Comparison of ENCODE assay signal across 20 cellular contexts in the genomic region with DNA sequence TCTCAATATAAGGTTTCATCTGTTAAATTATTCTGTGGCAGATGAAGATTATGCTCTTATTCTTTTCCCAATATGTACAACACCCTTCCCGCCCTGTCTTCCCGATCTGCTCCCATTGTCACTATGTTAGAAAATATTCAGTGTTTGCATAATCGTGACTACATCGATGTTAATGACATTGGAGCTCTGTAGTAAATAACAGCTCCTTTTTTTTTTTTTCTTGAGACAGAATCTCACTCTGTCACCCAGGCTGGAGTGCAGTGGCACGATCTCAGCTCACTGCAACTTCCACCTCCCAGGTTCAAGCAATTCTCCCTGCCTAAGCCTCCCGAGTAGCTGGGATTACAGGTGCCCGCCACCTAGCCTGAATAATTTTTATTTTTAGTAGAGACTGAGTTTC. TPM values are rescaled to one million over a fixed set of nuclear protein-coding genes. Genes with fewer than 3 reads are reported as not detected.
DNase-seq lines count a peak whose midpoint lies in the region; ATAC-seq and TF ChIP-seq lines count a peak whose summit lies in the region.
"Not testable (repeated sequence)": the region's sequence is repeated elsewhere in the genome, so short reads cannot be mapped to it uniquely, and the experiment has no call there.
"Had no signal": no experiment of that assay in that cellular context is flagged by ENCODE, and none has a peak within 500 bp of the region (broad histone marks: within the 10 kb centered on the region; RNA-seq: fewer than 3 reads in every experiment).

No MANE protein-coding gene starts in this region.

- not testable (repeated sequence) for DNase-seq in CD8-positive, alpha-beta T cell; activated CD4-positive, alpha-beta T cell treated with anti-CD3 and anti-CD28 coated beads, Interleukin-2, amount 10 ng/mL, durations not matched to agents 24 days and 14 days; central memory CD8-positive, alpha-beta T cell (ENCODE audit: low spot score in 2 of 2); naive thymus-derived CD4-positive, alpha-beta T cell; stimulated activated naive CD8-positive, alpha-beta T cell treated with anti-CD3 and anti-CD28 coated beads, Interleukin-15, amount 100 ng/mL, for 72 hours
- DNase-seq in NOMO-1 treated with DMSO at 0.1 percent for 48 hours (lab: John Stamatoyannopoulos, UW; ENCODE audit: unreplicated experiment), result peak; percentile 67

- peak overlapping the region; percentile 31 for H3K27ac ChIP-seq in CD8-positive, alpha-beta T cell (ENCODE audit: low read depth, low read length)
- not testable (repeated sequence) for H3K27ac ChIP-seq in naive thymus-derived CD4-positive, alpha-beta T cell (ENCODE audit: low read depth, low read length)

- not testable (repeated sequence) for H3K36me3 Mint-ChIP-seq in CD8-positive, alpha-beta T cell; activated CD4-positive, alpha-beta T cell treated with anti-CD3 and anti-CD28 coated beads, Interleukin-2, amount 10 ng/mL, durations not matched to agents 24 days and 14 days (ENCODE audit: low read depth); activated T-helper 17 cell treated with anti-CD3 and anti-CD28 coated beads, Interleukin-2, amount 50 U/mL, for 72 hours (ENCODE audit: low read depth); central memory CD8-positive, alpha-beta T cell (ENCODE audit: insufficient read depth); naive thymus-derived CD4-positive, alpha-beta T cell

- peaks cover 30% of the 10 kb centered on the region for H3K4me1 Mint-ChIP-seq in CD8-positive, alpha-beta T cell (ENCODE audit: low read depth)
- peaks cover 29% of the 10 kb centered on the region for H3K4me1 Mint-ChIP-seq in activated CD4-positive, alpha-beta T cell treated with anti-CD3 and anti-CD28 coated beads, Interleukin-2, amount 10 ng/mL, durations not matched to agents 24 days and 14 days
- peaks cover 30% of the 10 kb centered on the region for H3K4me1 Mint-ChIP-seq in activated T-helper 17 cell treated with anti-CD3 and anti-CD28 coated beads, Interleukin-2, amount 50 U/mL, for 72 hours
- peaks cover 29% of the 10 kb centered on the region for H3K4me1 Mint-ChIP-seq in central memory CD8-positive, alpha-beta T cell
- peaks cover 30 to 36% (median 33%) of the 10 kb centered on the region in 7 donors for H3K4me1 Mint-ChIP-seq in naive thymus-derived CD4-positive, alpha-beta T cell
- H3K4me1 Mint-ChIP-seq in stimulated activated naive CD8-positive, alpha-beta T cell treated with anti-CD3 and anti-CD28 coated beads, Interleukin-15, amount 100 ng/mL, for 72 hours, result peaks cover 25% of the 10 kb centered on the region

- intact Hi-C loops in CD8-positive, alpha-beta T cell (cut with DNase I, micrococcal nuclease), result loop anchor here (2.0 to 10.0 kb wide), 3 partner anchors 26 to 214 kb away; partner anchors contain the start of gene LSR (in 1 of the 2)
- intact Hi-C loops in activated CD4-positive, alpha-beta T cell treated with anti-CD3 and anti-CD28 coated beads, Interleukin-2, amount 10 ng/mL, durations not matched to agents 24 days and 14 days (cut with micrococcal nuclease), result loop anchor here (1.0 kb wide), 1 partner anchor 116 kb away; the partner anchor contains the start of gene FFAR1
- intact Hi-C loops in naive thymus-derived CD4-positive, alpha-beta T cell (cut with micrococcal nuclease), result loop anchor here (1.0 to 10.0 kb wide), 6 partner anchors 32 to 322 kb away; partner anchors contain the start of genes FFAR3 (in 1 of the 2), FXYD7 (in 1 of the 2) and USF2 (in 1 of the 2)

- not testable (repeated sequence) for H3K27me3 Mint-ChIP-seq in CD8-positive, alpha-beta T cell (ENCODE audit: low read depth); activated CD4-positive, alpha-beta T cell treated with anti-CD3 and anti-CD28 coated beads, Interleukin-2, amount 10 ng/mL, durations not matched to agents 24 days and 14 days; activated T-helper 17 cell treated with anti-CD3 and anti-CD28 coated beads, Interleukin-2, amount 50 U/mL, for 72 hours; central memory CD8-positive, alpha-beta T cell; naive thymus-derived CD4-positive, alpha-beta T cell; stimulated activated naive CD8-positive, alpha-beta T cell treated with anti-CD3 and anti-CD28 coated beads, Interleukin-15, amount 100 ng/mL, for 72 hours

- H3K27ac Mint-ChIP-seq in CD8-positive, alpha-beta T cell, result peak overlapping the region; percentile 95
- H3K27ac Mint-ChIP-seq in activated CD4-positive, alpha-beta T cell treated with anti-CD3 and anti-CD28 coated beads, Interleukin-2, amount 10 ng/mL, durations not matched to agents 24 days and 14 days, result peak overlapping the region; percentile 80
- H3K27ac Mint-ChIP-seq in activated T-helper 17 cell treated with anti-CD3 and anti-CD28 coated beads, Interleukin-2, amount 50 U/mL, for 72 hours, result peak overlapping the region; percentile 42
- peak overlapping the region; percentile 94 for H3K27ac Mint-ChIP-seq in central memory CD8-positive, alpha-beta T cell (ENCODE audit: low read depth)
- H3K27ac Mint-ChIP-seq in naive thymus-derived CD4-positive, alpha-beta T cell, result peak overlapping the region; percentile 75 to 98 (median 91)
- H3K27ac Mint-ChIP-seq in stimulated activated naive CD8-positive, alpha-beta T cell treated with anti-CD3 and anti-CD28 coated beads, Interleukin-15, amount 100 ng/mL, for 72 hours, result peak overlapping the region; percentile 6 to 26

- H3K36me3 ChIP-seq in CD8-positive, alpha-beta T cell (ENCODE audit: insufficient read depth, low read length); naive thymus-derived CD4-positive, alpha-beta T cell (ENCODE audit: control insufficient read depth in 2 of 3, insufficient read depth in 3 of 3, low read length in 3 of 3): not testable (repeated sequence)

- TF ChIP-seq CTCF in CD8-positive, alpha-beta T cell (IDR thresholded peaks at IDR 0.05), result not testable (repeated sequence)

- peak; percentile 45 for ATAC-seq in CD8-positive, alpha-beta T cell
- peak; percentile 2 for ATAC-seq in HG03354 (IDR thresholded peaks at IDR 0.05; ENCODE audit: poor library complexity, severe bottlenecking, unreplicated experiment)
- not testable (repeated sequence) for ATAC-seq in activated T-helper 17 cell treated with anti-CD3 and anti-CD28 coated beads, Interleukin-2, amount 50 U/mL, for 72 hours (replicated peaks); stimulated activated naive CD8-positive, alpha-beta T cell treated with anti-CD3 and anti-CD28 coated beads, Interleukin-15, amount 100 ng/mL, for 72 hours
- peak; percentile 69 for ATAC-seq in central memory CD8-positive, alpha-beta T cell (replicated peaks; ENCODE audit: extremely low read depth, poor library complexity, severe bottlenecking)
- peak; percentile 59 for ATAC-seq in naive thymus-derived CD4-positive, alpha-beta T cell

- H3K4me1 ChIP-seq in CD8-positive, alpha-beta T cell (ENCODE audit: insufficient read depth, low read length), result peaks cover 28% of the 10 kb centered on the region
- peaks cover 14 to 29% of the 10 kb centered on the region in 2 donors for H3K4me1 ChIP-seq in naive thymus-derived CD4-positive, alpha-beta T cell (ENCODE audit: control insufficient read depth in 2 of 2, insufficient read depth in 2 of 2, low read length in 2 of 2)

- not testable (repeated sequence) for H3K9me3 ChIP-seq in CD8-positive, alpha-beta T cell (ENCODE audit: low read length); naive thymus-derived CD4-positive, alpha-beta T cell (ENCODE audit: control insufficient read depth in 2 of 3, low read length in 3 of 3)

- H3K4me3 ChIP-seq in CD8-positive, alpha-beta T cell (ENCODE audit: low read depth, low read length); naive thymus-derived CD4-positive, alpha-beta T cell (ENCODE audit: low read length): not testable (repeated sequence)

- CTCF ChIA-PET in CD8-positive, alpha-beta T cell (lab: Charles Lee), result interaction anchor here (0.6 to 3.7 kb wide), 10 partner anchors 9 to 357 kb away, joined by 3 to 27 read pairs (median 4); partner anchors contain the start of gene FFAR2
- CTCF ChIA-PET in naive thymus-derived CD4-positive, alpha-beta T cell (lab: Charles Lee), result interaction anchor here (0.6 to 2.5 kb wide), 11 partner anchors 10 to 226 kb away, joined by 3 to 15 read pairs (median 4); no protein-coding TSS in a partner anchor

- H3K4me3 Mint-ChIP-seq in CD8-positive, alpha-beta T cell, result peak overlapping the region; percentile 26
- H3K4me3 Mint-ChIP-seq in activated CD4-positive, alpha-beta T cell treated with anti-CD3 and anti-CD28 coated beads, Interleukin-2, amount 10 ng/mL, durations not matched to agents 24 days and 14 days, result peak overlapping the region; percentile 56
- H3K4me3 Mint-ChIP-seq in activated T-helper 17 cell treated with anti-CD3 and anti-CD28 coated beads, Interleukin-2, amount 50 U/mL, for 72 hours, result peak overlapping the region; percentile 42
- peak overlapping the region; percentile 73 for H3K4me3 Mint-ChIP-seq in central memory CD8-positive, alpha-beta T cell
- H3K4me3 Mint-ChIP-seq in naive thymus-derived CD4-positive, alpha-beta T cell, result peak overlapping the region in 9 of 10 donors; percentile 58 to 87 (median 77)
- peak overlapping the region; percentile 32 to 59 for H3K4me3 Mint-ChIP-seq in stimulated activated naive CD8-positive, alpha-beta T cell treated with anti-CD3 and anti-CD28 coated beads, Interleukin-15, amount 100 ng/mL, for 72 hours

- POLR2A ChIA-PET in CD8-positive, alpha-beta T cell (lab: Charles Lee), result interaction anchor here (0.6 to 1.9 kb wide), 4 partner anchors 10 to 201 kb away, joined by 3 to 4 read pairs (median 3); no protein-coding TSS in a partner anchor
- POLR2A ChIA-PET in naive thymus-derived CD4-positive, alpha-beta T cell (lab: Charles Lee), result interaction anchor here (0.6 to 1.6 kb wide), 6 partner anchors 37 to 309 kb away, joined by 3 to 7 read pairs (median 4); partner anchors contain the start of genes FXYD5 and HAUS5

- H3K9me3 Mint-ChIP-seq in CD8-positive, alpha-beta T cell; activated CD4-positive, alpha-beta T cell treated with anti-CD3 and anti-CD28 coated beads, Interleukin-2, amount 10 ng/mL, durations not matched to agents 24 days and 14 days; activated T-helper 17 cell treated with anti-CD3 and anti-CD28 coated beads, Interleukin-2, amount 50 U/mL, for 72 hours; central memory CD8-positive, alpha-beta T cell; naive thymus-derived CD4-positive, alpha-beta T cell; stimulated activated naive CD8-positive, alpha-beta T cell treated with anti-CD3 and anti-CD28 coated beads, Interleukin-15, amount 100 ng/mL, for 72 hours: not testable (repeated sequence)

- not testable (repeated sequence) for H3K27me3 ChIP-seq in CD8-positive, alpha-beta T cell (ENCODE audit: insufficient read depth, low read length); naive thymus-derived CD4-positive, alpha-beta T cell (ENCODE audit: control insufficient read depth in 2 of 2, insufficient read depth in 2 of 2, low read length in 2 of 2)

RNA-seq across cellular contexts. Expression of gene FFAR2, which starts 14.9 kb away (rescaled TPM):
- total RNA-seq in CD8-positive, alpha-beta T cell, result under 1 TPM in 1 of 2 experiments, not detected in 1; 0.17 TPM
- total RNA-seq in activated CD4-positive, alpha-beta T cell treated with anti-CD3 and anti-CD28 coated beads, Interleukin-2, amount 10 ng/mL, durations not matched to agents 24 days and 14 days, result not detected in 2 replicates
- not detected for total RNA-seq in activated T-helper 17 cell treated with anti-CD3 and anti-CD28 coated beads, Interleukin-2, amount 50 U/mL, for 72 hours
- 1 to 10 TPM in 2 of 5 experiments, not detected in 3; 2.2 to 7.1 TPM for total RNA-seq in naive thymus-derived CD4-positive, alpha-beta T cell
- not detected for polyA plus RNA-seq in naive thymus-derived CD4-positive, alpha-beta T cell
- total RNA-seq: body of pancreas, Calu3, dermis blood vessel endothelial cell, foreskin keratinocyte, GM23338, IMR-90, myocyte, pulmonary artery endothelial cell, RPMI7951 had no signal
- polyA plus RNA-seq: foreskin keratinocyte, GM23338, IMR-90 had no signal

RNA-seq across cellular contexts. Expression of gene KRTDAP, which starts 27.3 kb away (rescaled TPM):
- total RNA-seq in CD8-positive, alpha-beta T cell, result not detected
- total RNA-seq in activated CD4-positive, alpha-beta T cell treated with anti-CD3 and anti-CD28 coated beads, Interleukin-2, amount 10 ng/mL, durations not matched to agents 24 days and 14 days, result not detected in 2 replicates
- total RNA-seq in activated T-helper 17 cell treated with anti-CD3 and anti-CD28 coated beads, Interleukin-2, amount 50 U/mL, for 72 hours, result not detected
- not detected for total RNA-seq in naive thymus-derived CD4-positive, alpha-beta T cell
- not detected for polyA plus RNA-seq in naive thymus-derived CD4-positive, alpha-beta T cell
- total RNA-seq: body of pancreas, Calu3, dermis blood vessel endothelial cell, GM23338, IMR-90, left lung, myocyte, omental fat pad, pulmonary artery endothelial cell, RPMI7951, sigmoid colon had no signal
- polyA plus RNA-seq: IMR-90, sigmoid colon had no signal

RNA-seq across cellular contexts. Expression of gene DMKN, which starts 50.5 kb away (rescaled TPM):
- total RNA-seq in CD8-positive, alpha-beta T cell, result 1 to 10 TPM; 1.5 to 1.9 TPM
- not detected in 2 replicates for total RNA-seq in activated CD4-positive, alpha-beta T cell treated with anti-CD3 and anti-CD28 coated beads, Interleukin-2, amount 10 ng/mL, durations not matched to agents 24 days and 14 days
- total RNA-seq in activated T-helper 17 cell treated with anti-CD3 and anti-CD28 coated beads, Interleukin-2, amount 50 U/mL, for 72 hours, result 1 to 10 TPM in 1 of 2 donors, under 1 TPM in 1; 0.11 to 1.7 TPM
- under 1 TPM in 2 of 5 experiments, not detected in 3; 0.54 to 0.76 TPM for total RNA-seq in naive thymus-derived CD4-positive, alpha-beta T cell
- polyA plus RNA-seq in naive thymus-derived CD4-positive, alpha-beta T cell, result not detected
- total RNA-seq: pulmonary artery endothelial cell, RPMI7951 had no signal

Comparison
In these comparisons a context has a peak if more than half of its experiments do, and no peak if none do; other contexts are left out.
1. H3K27ac Mint-ChIP-seq: peak in every context shown above with its lines; median percentile 95 in CD8-positive, alpha-beta T cell; 94 in central memory CD8-positive, alpha-beta T cell; 91 in naive thymus-derived CD4-positive, alpha-beta T cell; 80 in activated CD4-positive, alpha-beta T cell treated with anti-CD3 and anti-CD28 coated beads, Interleukin-2, amount 10 ng/mL, durations not matched to agents 24 days and 14 days; 42 in activated T-helper 17 cell treated with anti-CD3 and anti-CD28 coated beads, Interleukin-2, amount 50 U/mL, for 72 hours; 16 in stimulated activated naive CD8-positive, alpha-beta T cell treated with anti-CD3 and anti-CD28 coated beads, Interleukin-15, amount 100 ng/mL, for 72 hours.
2. H3K4me3 Mint-ChIP-seq: peak in every context shown above with its lines; median percentile 77 in naive thymus-derived CD4-positive, alpha-beta T cell; 73 in central memory CD8-positive, alpha-beta T cell; 56 in activated CD4-positive, alpha-beta T cell treated with anti-CD3 and anti-CD28 coated beads, Interleukin-2, amount 10 ng/mL, durations not matched to agents 24 days and 14 days; 46 in stimulated activated naive CD8-positive, alpha-beta T cell treated with anti-CD3 and anti-CD28 coated beads, Interleukin-15, amount 100 ng/mL, for 72 hours; 42 in activated T-helper 17 cell treated with anti-CD3 and anti-CD28 coated beads, Interleukin-2, amount 50 U/mL, for 72 hours; 26 in CD8-positive, alpha-beta T cell.